In genomic region chr2:37657471-37657870, GRCh38 we compare ENCODE assay signal across 12 cellular contexts. TPM values are rescaled to one million over a fixed set of nuclear protein-coding genes. Genes with fewer than 3 reads are reported as not detected.
DNase-seq lines count a peak whose midpoint lies in the region; FAIRE-seq and TF ChIP-seq lines count a peak whose summit lies in the region.
"Had no signal": no experiment of that assay in that cellular context is flagged by ENCODE, and none has a peak within 500 bp of the region (broad histone marks: within the 10 kb centered on the region; RNA-seq: fewer than 3 reads in every experiment).

No MANE protein-coding gene starts in this region.

- H3K36me3 ChIP-seq in CD8-positive, alpha-beta memory T cell (ENCODE audit: insufficient read depth, low read length): no peaks in the 10 kb centered on the region
- H3K36me3 ChIP-seq in PC-9 (ENCODE audit: low read depth) (peaks cover 44% of the 10 kb centered on the region), endothelial cell of umbilical vein (ENCODE audit: control insufficient read depth in 2 of 2, extremely low read depth in 1 of 2, insufficient read depth in 2 of 2, low read length in 2 of 2) (no peaks in the 10 kb centered on the region), trophoblast cell (ENCODE audit: control insufficient read depth in 1 of 2, insufficient read depth in 2 of 2, low read length in 2 of 2) (peaks cover under 1 to 10% of the 10 kb centered on the region in 2 experiments)

- no TSS peak for BruUV-seq in PC-9 (replicated peaks; lab: Mats Ljungman, UMichigan)
- BruUV-seq in endothelial cell of umbilical vein (replicated peaks; lab: Mats Ljungman, UMichigan): TSS peak; percentile 52

- no peak for DNase-seq in CD8-positive, alpha-beta memory T cell
- DNase-seq in PC-9: no peak
- no peak for DNase-seq in endothelial cell of umbilical vein (ENCODE audit: low read depth, low spot score)
- DNase-seq in trophoblast cell: no peak
- DNase-seq in type B pancreatic cell (ENCODE audit: extremely low spot score, unreplicated experiment): no peak
- no peak for DNase-seq in NCI-H2227 (lab: John Stamatoyannopoulos, UW; ENCODE audit: unreplicated experiment)
- DNase-seq in cortex of kidney (lab: John Stamatoyannopoulos, UW): no peak
- DNase-seq in NCI-H2081 treated with DMSO at 0.1 percent for 48 hours (lab: John Stamatoyannopoulos, UW): no peak
- DNase-seq: activated CD4-positive, alpha-beta T cell treated with anti-CD3 and anti-CD28 coated beads, Interleukin-2, amount 10 ng/mL, durations not matched to agents 24 days and 14 days; NCI-H187; stimulated activated CD4-positive, alpha-beta T cell treated with anti-CD3 and anti-CD28 coated beads, Interleukin-4, amount 100 ng/mL, for 24 hours had no signal

- no peak overlapping the region for H3K14ac ChIP-seq in trophoblast cell (ENCODE audit: low read length)

- H3K4me2 ChIP-seq in PC-9 (peak overlapping the region; percentile 37; the same call in 1 of the 2 replicates), endothelial cell of umbilical vein (ENCODE audit: insufficient read depth, low read length) (peak overlapping the region; percentile 36), trophoblast cell (ENCODE audit: low read length) (no peak overlapping the region)

- no peak for FAIRE-seq in endothelial cell of umbilical vein (lab: Jason Lieb, UNC)

- no peak overlapping the region for H3K23ac ChIP-seq in trophoblast cell (ENCODE audit: low read length)

- peaks cover 14% of the 10 kb centered on the region for H3F3A ChIP-seq in PC-9 (ENCODE audit: insufficient read depth, low read depth)

- no peaks in the 10 kb centered on the region for H3K9me3 Mint-ChIP-seq in CD8-positive, alpha-beta memory T cell
- H3K9me3 Mint-ChIP-seq in type B pancreatic cell: no peaks in the 10 kb centered on the region
- H3K9me3 Mint-ChIP-seq: activated CD4-positive, alpha-beta T cell treated with anti-CD3 and anti-CD28 coated beads, Interleukin-2, amount 10 ng/mL, durations not matched to agents 24 days and 14 days had no signal

- H3K27ac ChIP-seq in CD8-positive, alpha-beta memory T cell (ENCODE audit: low read depth, low read length): no peak overlapping the region
- peak overlapping the region; percentile 28 for H3K27ac ChIP-seq in PC-9
- peak overlapping the region; percentile 97 for H3K27ac ChIP-seq in endothelial cell of umbilical vein (ENCODE audit: insufficient read depth, low read depth, low read length)
- peak overlapping the region; percentile 67 for H3K27ac ChIP-seq in trophoblast cell (ENCODE audit: low read depth, low read length)
- H3K27ac ChIP-seq: HL-60 had no signal

- H3K4me3 ChIP-seq in CD8-positive, alpha-beta memory T cell (ENCODE audit: low read length): no peak overlapping the region
- H3K4me3 ChIP-seq in PC-9 (no peak overlapping the region), endothelial cell of umbilical vein (replicated peaks in 1 of 3; ENCODE audit: insufficient read depth in 1 of 3, low read depth in 1 of 3, low read length in 3 of 3) (no peak overlapping the region), trophoblast cell (ENCODE audit: low read depth, low read length) (no peak overlapping the region)

- no peak for TF ChIP-seq POLR2A in endothelial cell of umbilical vein (IDR thresholded peaks at IDR 0.05; ENCODE audit: low read depth, low read length)

- H4K20me1 ChIP-seq in PC-9 (ENCODE audit: insufficient read depth) (peaks cover under 1% of the 10 kb centered on the region), endothelial cell of umbilical vein (replicated peaks; ENCODE audit: control insufficient read depth, extremely low read depth, insufficient read depth, low read length) (no peaks in the 10 kb centered on the region)

- H3K18ac ChIP-seq in trophoblast cell (ENCODE audit: low read length): no peak overlapping the region

- H3K79me2 ChIP-seq in PC-9 (ENCODE audit: low read depth) (peaks cover 98% of the 10 kb centered on the region), endothelial cell of umbilical vein (ENCODE audit: control insufficient read depth, insufficient read depth, low read length) (peaks cover 91% of the 10 kb centered on the region), trophoblast cell (ENCODE audit: control insufficient read depth, insufficient read depth, low read length, poor library complexity) (peaks cover 9% of the 10 kb centered on the region)

- intact Hi-C loops in PC-9 (cut with micrococcal nuclease; ENCODE audit: unreplicated experiment) (no loop called here), endothelial cell of umbilical vein (cut with micrococcal nuclease) (loop anchor here (1.0 to 10.0 kb wide), 7 partner anchors 9 to 333 kb away; partner anchors contain the start of gene PRKD3)

- H2BK5ac ChIP-seq in trophoblast cell (ENCODE audit: low read depth, low read length, poor library complexity): no peak overlapping the region

- dilution Hi-C loops in endothelial cell of umbilical vein (cut with MboI; ENCODE audit: extremely low pct_ligation_motif_present, low sequenced_read_pairs): no loop called here

- POLR2A ChIA-PET in CD8-positive, alpha-beta memory T cell (lab: Charles Lee): interaction anchor here (0.7 to 1.3 kb wide), 3 partner anchors 9 to 12 kb away, joined by 3 read pairs; no protein-coding TSS in a partner anchor
- POLR2A ChIA-PET in PC-9 (lab: Charles Lee; ENCODE audit: unreplicated experiment) (interaction anchor here (0.6 kb wide), 1 partner anchor 488 kb away, joined by 3 read pairs; no protein-coding TSS in a partner anchor), endothelial cell of umbilical vein (lab: Charles Lee) (interaction anchor here (0.6 to 1.1 kb wide), 3 partner anchors 9 to 109 kb away, joined by 3 to 6 read pairs (median 5); no protein-coding TSS in a partner anchor)

- no peaks in the 10 kb centered on the region for H3K9me2 ChIP-seq in PC-9 (ENCODE audit: insufficient read depth)

- no CpG with 5 or more reads among the region's 4 CpGs for WGBS in trophoblast cell (ENCODE audit: extremely low coverage, insufficient coverage, insufficient read length)

- H3K27me3 Mint-ChIP-seq in CD8-positive, alpha-beta memory T cell: no peaks in the 10 kb centered on the region
- no peaks in the 10 kb centered on the region for H3K27me3 Mint-ChIP-seq in type B pancreatic cell
- H3K27me3 Mint-ChIP-seq: activated CD4-positive, alpha-beta T cell treated with anti-CD3 and anti-CD28 coated beads, Interleukin-2, amount 10 ng/mL, durations not matched to agents 24 days and 14 days had no signal

- no peak overlapping the region for H2BK120ac ChIP-seq in trophoblast cell (ENCODE audit: insufficient read depth, low read length, poor library complexity)

- H2BK12ac ChIP-seq in trophoblast cell (ENCODE audit: low read length): no peak overlapping the region

- peaks cover 0 to 66% (median 22%) of the 10 kb centered on the region in 3 donors for H3K36me3 Mint-ChIP-seq in CD8-positive, alpha-beta memory T cell
- H3K36me3 Mint-ChIP-seq in type B pancreatic cell: peaks cover 55% of the 10 kb centered on the region

- no peak overlapping the region for H2AK5ac ChIP-seq in trophoblast cell (ENCODE audit: low read length)

- no peak overlapping the region for H4K91ac ChIP-seq in trophoblast cell (ENCODE audit: low read depth, low read length)

- H3K4ac ChIP-seq in trophoblast cell (ENCODE audit: low read depth, low read length): peak overlapping the region; percentile 25

- peak overlapping the region; percentile 80 to 99 (median 94) for H3K27ac Mint-ChIP-seq in CD8-positive, alpha-beta memory T cell
- H3K27ac Mint-ChIP-seq in type B pancreatic cell: no peak overlapping the region
- H3K27ac Mint-ChIP-seq: activated CD4-positive, alpha-beta T cell treated with anti-CD3 and anti-CD28 coated beads, Interleukin-2, amount 10 ng/mL, durations not matched to agents 24 days and 14 days had no signal

- H3K9ac ChIP-seq in endothelial cell of umbilical vein (replicated peaks; ENCODE audit: extremely low read depth, insufficient read depth, low read length) (peak overlapping the region; percentile 66), trophoblast cell (ENCODE audit: low read length) (no peak overlapping the region)

- peaks cover 10% of the 10 kb centered on the region for H3K79me1 ChIP-seq in trophoblast cell (ENCODE audit: low read length)

- no peaks in the 10 kb centered on the region for H3K27me3 ChIP-seq in CD8-positive, alpha-beta memory T cell (ENCODE audit: insufficient read depth, low read length, poor library complexity, severe bottlenecking)
- no peaks in the 10 kb centered on the region for H3K27me3 ChIP-seq in PC-9 (ENCODE audit: insufficient read depth, low read depth)
- H3K27me3 ChIP-seq in endothelial cell of umbilical vein (ENCODE audit: control insufficient read depth in 2 of 2, insufficient read depth in 2 of 2, low read length in 2 of 2): no peaks in the 10 kb centered on the region
- no peaks in the 10 kb centered on the region for H3K27me3 ChIP-seq in trophoblast cell (ENCODE audit: insufficient read depth, low read length)

- H3K9me1 ChIP-seq in endothelial cell of umbilical vein (replicated peaks; ENCODE audit: control insufficient read depth, extremely low read depth, insufficient read depth, low read length): no peaks in the 10 kb centered on the region

- H2AFZ ChIP-seq in PC-9 (no peak overlapping the region), endothelial cell of umbilical vein (ENCODE audit: low read depth, low read length) (no peak overlapping the region), trophoblast cell (ENCODE audit: insufficient read depth, low read length, poor library complexity) (no peak overlapping the region)

- peak overlapping the region; percentile 1 to 75 (median 35) for H3K4me3 Mint-ChIP-seq in CD8-positive, alpha-beta memory T cell
- no peak overlapping the region for H3K4me3 Mint-ChIP-seq in type B pancreatic cell

- peaks cover 63% of the 10 kb centered on the region for H3K4me1 ChIP-seq in CD8-positive, alpha-beta memory T cell (ENCODE audit: insufficient read depth, low read length)
- H3K4me1 ChIP-seq in PC-9 (replicated peaks; ENCODE audit: insufficient read depth): peaks cover 52% of the 10 kb centered on the region
- H3K4me1 ChIP-seq in endothelial cell of umbilical vein (ENCODE audit: control insufficient read depth, extremely low read depth, insufficient read depth, low read length): peaks cover 79% of the 10 kb centered on the region
- H3K4me1 ChIP-seq in trophoblast cell (ENCODE audit: control insufficient read depth in 1 of 2, insufficient read depth in 2 of 2, low read length in 2 of 2): peaks cover 28 to 41% of the 10 kb centered on the region in 2 experiments

- H4K12ac ChIP-seq in trophoblast cell (ENCODE audit: low read depth, low read length): no peak overlapping the region

- no peak overlapping the region for H4K8ac ChIP-seq in trophoblast cell (ENCODE audit: low read depth, low read length)

- CTCF ChIA-PET in CD8-positive, alpha-beta memory T cell (lab: Charles Lee): interaction anchor here (0.7 to 1.8 kb wide), 6 partner anchors 8 to 243 kb away, joined by 3 to 6 read pairs (median 4); no protein-coding TSS in a partner anchor
- CTCF ChIA-PET in PC-9 (lab: Charles Lee): interaction anchor here (0.6 to 0.9 kb wide), 3 partner anchors 197 to 267 kb away, joined by 3 to 13 read pairs (median 6); no protein-coding TSS in a partner anchor
- CTCF ChIA-PET in endothelial cell of umbilical vein (lab: Charles Lee): interaction anchor here (0.7 to 2.5 kb wide), 15 partner anchors 9 to 243 kb away, joined by 3 to 20 read pairs (median 5); partner anchors contain the start of gene CDC42EP3

- peaks cover 96 to 100% (median 100%) of the 10 kb centered on the region in 3 donors for H3K4me1 Mint-ChIP-seq in CD8-positive, alpha-beta memory T cell
- peaks cover 51% of the 10 kb centered on the region for H3K4me1 Mint-ChIP-seq in type B pancreatic cell (ENCODE audit: unreplicated experiment)

- H3K9me3 ChIP-seq in CD8-positive, alpha-beta memory T cell (ENCODE audit: low read length): no peaks in the 10 kb centered on the region
- H3K9me3 ChIP-seq in PC-9 (ENCODE audit: insufficient read depth, low read depth): no peaks in the 10 kb centered on the region
- no peaks in the 10 kb centered on the region for H3K9me3 ChIP-seq in endothelial cell of umbilical vein (replicated peaks; ENCODE audit: control insufficient read depth, insufficient read depth, low read length)
- H3K9me3 ChIP-seq in trophoblast cell (ENCODE audit: insufficient read depth, low read depth, low read length): no peaks in the 10 kb centered on the region

- TF ChIP-seq CTCF in PC-9 (conservative IDR thresholded peaks at IDR 0.05): no peak
- TF ChIP-seq CTCF in endothelial cell of umbilical vein (IDR thresholded peaks at IDR 0.05; ENCODE audit: extremely low read depth in 1 of 2, insufficient read depth in 1 of 2, low read depth in 1 of 2, low read length in 2 of 2): no peak
- no peak for TF ChIP-seq CTCF in type B pancreatic cell (conservative IDR thresholded peaks at IDR 0.05)

RNA-seq across cellular contexts. Expression of gene CDC42EP3, which starts 14.0 kb away (rescaled TPM):
- 10 to 100 TPM; 37.1 to 39.1 TPM for total RNA-seq in CD8-positive, alpha-beta memory T cell
- 141 TPM for polyA plus RNA-seq in CD8-positive, alpha-beta memory T cell
- total RNA-seq in PC-9 (2021) (41.6 and 54.1 TPM in 2 replicates), endothelial cell of umbilical vein (40.2 and 54.7 TPM in 2 replicates), type B pancreatic cell (ENCODE audit: low replicate concordance) (43.7 and 65.4 TPM in 2 replicates)
- polyA plus RNA-seq in endothelial cell of umbilical vein: 14.6 and 14.9 TPM in 2 replicates
- 23.3 and 25.2 TPM in 2 replicates for polyA plus RNA-seq in endothelial cell of umbilical vein (2011; cell fraction: cytosol; rRNA removed)
- 20.4 and 27.5 TPM in 2 replicates for polyA plus RNA-seq in endothelial cell of umbilical vein (2011; cell fraction: nucleus; rRNA removed)
- polyA plus RNA-seq in endothelial cell of umbilical vein (2012): 12.7 and 22.3 TPM in 2 replicates
- 21.0 and 23.1 TPM in 2 replicates for polyA minus RNA-seq in endothelial cell of umbilical vein
- polyA minus RNA-seq in endothelial cell of umbilical vein (2011; cell fraction: cytosol; rRNA and poly(A)+ RNA removed): 1.1 TPM
- 19.4 and 31.1 TPM in 2 replicates for polyA minus RNA-seq in endothelial cell of umbilical vein (2011; cell fraction: nucleus; rRNA and poly(A)+ RNA removed)
- polyA plus RNA-seq in trophoblast cell (2013): 60.8 TPM in 2 replicates
